8 cellular contexts compared by ENCODE assay signal in genomic region chr1:39955547-39956539, GRCh38. TPM values are rescaled to one million over a fixed set of nuclear protein-coding genes. Genes with fewer than 3 reads are reported as not detected.
DNase-seq lines count a peak whose midpoint lies in the region; ATAC-seq and TF ChIP-seq lines count a peak whose summit lies in the region.

No MANE protein-coding gene starts in this region.

- H3K27ac Mint-ChIP-seq in endothelial cell (ENCODE audit: unreplicated experiment) = no peak overlapping the region
- peak overlapping the region in 8 of 10 donors; percentile 15 to 92 (median 71) for H3K27ac Mint-ChIP-seq in naive thymus-derived CD8-positive, alpha-beta T cell

- no peak for DNase-seq in AG04449 (ENCODE audit: low read depth, low spot score)
- peak; percentile 99 for DNase-seq in NCI-H510A treated with DMSO at 0.1 percent for 48 hours (lab: John Stamatoyannopoulos, UW)
- DNase-seq in activated CD8-positive, alpha-beta memory T cell treated with anti-CD3 and anti-CD28 coated beads for 24 hours = peak; percentile 84
- no peak for DNase-seq in endothelial cell (ENCODE audit: low spot score)
- DNase-seq in naive thymus-derived CD8-positive, alpha-beta T cell = peak in 7 of 10 donors; percentile 18 to 59 (median 29)
- peak; percentile 53 for DNase-seq in superior temporal gyrus (ENCODE audit: extremely low spot score)

- peak overlapping the region; percentile 66 for H3K4me3 ChIP-seq in AG04449 (ENCODE audit: low read depth, low read length)

- ATAC-seq in GM18867 (IDR thresholded peaks at IDR 0.05; ENCODE audit: unreplicated experiment) = peak; percentile 25
- ATAC-seq in HG03139 (IDR thresholded peaks at IDR 0.05; ENCODE audit: unreplicated experiment) = peak; percentile 25
- peak; percentile 45 to 56 for ATAC-seq in naive thymus-derived CD8-positive, alpha-beta T cell

- TF ChIP-seq CTCF in AG04449 (IDR thresholded peaks at IDR 0.05; ENCODE audit: insufficient read depth, low read length, missing control alignments) = no peak
- TF ChIP-seq CTCF in endothelial cell (IDR thresholded peaks at IDR 0.05; ENCODE audit: unreplicated experiment) = no peak

- H3K27me3 Mint-ChIP-seq in endothelial cell (ENCODE audit: unreplicated experiment) = peaks cover 13% of the 10 kb centered on the region
- no peaks in the 10 kb centered on the region for H3K27me3 Mint-ChIP-seq in naive thymus-derived CD8-positive, alpha-beta T cell

- no peaks in the 10 kb centered on the region for H3K36me3 Mint-ChIP-seq in endothelial cell (ENCODE audit: low read depth, unreplicated experiment)
- H3K36me3 Mint-ChIP-seq in naive thymus-derived CD8-positive, alpha-beta T cell = no peaks in the 10 kb centered on the region

- no peaks in the 10 kb centered on the region for H3K9me3 Mint-ChIP-seq in endothelial cell (ENCODE audit: unreplicated experiment)
- H3K9me3 Mint-ChIP-seq in naive thymus-derived CD8-positive, alpha-beta T cell = no peaks in the 10 kb centered on the region

- H3K4me1 Mint-ChIP-seq in endothelial cell (ENCODE audit: unreplicated experiment) = peaks cover 10% of the 10 kb centered on the region
- peaks cover 19 to 38% (median 28%) of the 10 kb centered on the region in 4 donors for H3K4me1 Mint-ChIP-seq in naive thymus-derived CD8-positive, alpha-beta T cell

- CTCF ChIA-PET in AG04449 (lab: Yijun Ruan, JAX) = interaction anchor here (0.6 to 17.1 kb wide), 8 partner anchors 16 to 139 kb away, joined by 3 to 202 read pairs (median 4); partner anchors contain the start of gene MYCL

- H3K4me3 Mint-ChIP-seq in endothelial cell (ENCODE audit: unreplicated experiment) = peak overlapping the region; percentile 80
- peak overlapping the region; percentile 87 to 97 (median 92) for H3K4me3 Mint-ChIP-seq in naive thymus-derived CD8-positive, alpha-beta T cell

- POLR2A ChIA-PET in AG04449 (lab: Yijun Ruan, JAX) = interaction anchor here (0.9 to 1.6 kb wide), 5 partner anchors 12 to 62 kb away, joined by 3 to 6 read pairs (median 4); no protein-coding TSS in a partner anchor
- POLR2A ChIA-PET in naive thymus-derived CD8-positive, alpha-beta T cell (lab: Charles Lee) = interaction anchor here (0.6 to 1.9 kb wide), 4 partner anchors 36 to 1904 kb away, joined by 3 to 9 read pairs (median 5); partner anchors contain the start of gene CAP1

RNA-seq across cellular contexts. Expression of gene MFSD2A, which starts 0.9 kb away (rescaled TPM):
- total RNA-seq in endothelial cell (ENCODE audit: unreplicated experiment) = 1.6 TPM
- total RNA-seq in naive thymus-derived CD8-positive, alpha-beta T cell = 1 to 10 TPM in 1 of 2 experiments, under 1 TPM in 1; 0.81 to 1.4 TPM
- under 1 TPM in 1 of 3 donors, not detected in 2; 0.22 TPM for polyA plus RNA-seq in naive thymus-derived CD8-positive, alpha-beta T cell

RNA-seq across cellular contexts. Expression of gene MYCL, which starts 54.1 kb away (rescaled TPM):
- 20.1 TPM for total RNA-seq in endothelial cell (ENCODE audit: unreplicated experiment)
- not detected for total RNA-seq in naive thymus-derived CD8-positive, alpha-beta T cell
- polyA plus RNA-seq in naive thymus-derived CD8-positive, alpha-beta T cell = not detected

Comparison
In these comparisons a context has a peak if more than half of its experiments do, and no peak if none do; other contexts are left out.
1. DNase-seq: peak in NCI-H510A treated with DMSO at 0.1 percent for 48 hours (single experiment), activated CD8-positive, alpha-beta memory T cell treated with anti-CD3 and anti-CD28 coated beads for 24 hours (single experiment), naive thymus-derived CD8-positive, alpha-beta T cell (7 of 10) and superior temporal gyrus (single experiment); none in AG04449 (single experiment) and endothelial cell (single experiment).
2. RNA of gene MYCL, which starts 54.1 kb away (total RNA-seq): 20.1 TPM in endothelial cell (single experiment); not detected in naive thymus-derived CD8-positive, alpha-beta T cell; every median in the first group is over 10 times any median in the second.
3. Peak in every context shown above with its lines, with median percentiles within 50 percentile points of each other: ATAC-seq.